17 cellular contexts compared by ENCODE assay signal in genomic region chr2:37997629-37998028, GRCh38.
DNase-seq lines count a peak whose midpoint lies in the region; TF ChIP-seq lines count a peak whose summit lies in the region.
"Had no signal": no experiment of that assay in that cellular context is flagged by ENCODE, and none has a peak within 500 bp of the region (broad histone marks: within the 10 kb centered on the region; RNA-seq: fewer than 3 reads in every experiment).

No MANE protein-coding gene starts in this region.

- in situ Hi-C loops in GM13977 (cut with MboI; ENCODE audit: low pct_unique_long_range_greater_than_20kb, low sequenced_read_pairs, unreplicated experiment) = loop anchor here (25.0 kb wide), 1 partner anchor 515 kb away; no protein-coding TSS in a partner anchor

- TF ChIP-seq CTCF in fibroblast of the aortic adventitia (IDR thresholded peaks at IDR 0.05; ENCODE audit: insufficient read depth, low read length) (no peak), GM13977 (IDR thresholded peaks at IDR 0.05; ENCODE audit: extremely low read depth, insufficient read depth, missing control alignments) (no peak)

- no peaks in the 10 kb centered on the region for H3K27me3 ChIP-seq in adipocyte (replicated peaks; ENCODE audit: control insufficient read depth, insufficient read depth, low read length)

- H3K4me3 ChIP-seq in adipocyte (ENCODE audit: low read length) (no peak overlapping the region), fibroblast of the aortic adventitia (ENCODE audit: low read depth, low read length) (no peak overlapping the region)
- H3K4me3 ChIP-seq: GM12878, GM23338 had no signal

- H3K9ac ChIP-seq in adipocyte (ENCODE audit: low read length) = no peak overlapping the region

- H3K36me3 ChIP-seq in adipocyte (ENCODE audit: control insufficient read depth, insufficient read depth, low read length, severe bottlenecking) = peaks cover 11% of the 10 kb centered on the region

- no peaks in the 10 kb centered on the region for H3K4me1 ChIP-seq in adipocyte (ENCODE audit: control insufficient read depth, insufficient read depth, low read length)

- peak; percentile 42 for DNase-seq in AG20443 (ENCODE audit: low spot score)
- peak; percentile 9 for DNase-seq in adipocyte (ENCODE audit: low read depth)
- peak; percentile 70 for DNase-seq in fibroblast of the aortic adventitia (ENCODE audit: low read depth)
- peak; percentile 69 for DNase-seq in renal cortical epithelial cell (ENCODE audit: low read depth)
- DNase-seq in GM13977 (ENCODE audit: low spot score) = no peak
- no peak for DNase-seq in NCI-H82 treated with DMSO at 0.1 percent for 48 hours (lab: John Stamatoyannopoulos, UW; ENCODE audit: unreplicated experiment)
- DNase-seq in NOMO-1 treated with DMSO at 0.1 percent for 48 hours (lab: John Stamatoyannopoulos, UW; ENCODE audit: unreplicated experiment) = no peak
- DNase-seq: C1 segment of cervical spinal cord, DMS 273 treated with DMSO at 0.1 percent for 48 hours, GDM1, NCI-H1105 treated with DMSO at 0.1 percent for 48 hours, NCI-H187, NCI-H345, NCI-H69, SHP77 treated with DMSO at 0.1 percent for 48 hours had no signal

- no peaks in the 10 kb centered on the region for H3K9me3 ChIP-seq in adipocyte (ENCODE audit: control insufficient read depth, low read length)

Comparison
In these comparisons a context has a peak if more than half of its experiments do, and no peak if none do; other contexts are left out.
1. DNase-seq: peak in AG20443 (single experiment), adipocyte (single experiment), fibroblast of the aortic adventitia (single experiment) and renal cortical epithelial cell (single experiment); none in GM13977 (single experiment), NCI-H82 treated with DMSO at 0.1 percent for 48 hours (single experiment) and NOMO-1 treated with DMSO at 0.1 percent for 48 hours (single experiment).